Comparison of ENCODE assay signal across 8 cellular contexts in genomic region chr4:139084425-139085093, GRCh38.
DNase-seq lines count a peak whose midpoint lies in the region; ATAC-seq and TF ChIP-seq lines count a peak whose summit lies in the region.

No MANE protein-coding gene starts in this region.

- H3K4me2 ChIP-seq in OCI-LY3 (ENCODE audit: low read length) = peak overlapping the region; percentile 84

- H3K4me3 Mint-ChIP-seq in naive thymus-derived CD8-positive, alpha-beta T cell = peak overlapping the region; percentile 81 to 100 (median 98)

- H3K9me3 Mint-ChIP-seq in naive thymus-derived CD8-positive, alpha-beta T cell = no peaks in the 10 kb centered on the region

- TF ChIP-seq CTCF in OCI-LY3 (IDR thresholded peaks at IDR 0.05; ENCODE audit: low read depth, low read length) (no peak), GM10248 (IDR thresholded peaks at IDR 0.05; ENCODE audit: control extremely low read depth, extremely low read depth, low read depth, missing control alignments) (no peak), GM10266 (IDR thresholded peaks at IDR 0.05; ENCODE audit: control insufficient read depth, insufficient read depth, low read depth, missing control alignments) (no peak)

- H3K4me1 Mint-ChIP-seq in naive thymus-derived CD8-positive, alpha-beta T cell = peaks cover 9 to 46% (median 29%) of the 10 kb centered on the region in 4 donors

- H4K20me1 ChIP-seq in OCI-LY3 (ENCODE audit: insufficient read depth, low read length) = peaks cover 29% of the 10 kb centered on the region

- CTCF ChIA-PET in GM10248 (lab: Yijun Ruan, JAX) = interaction anchor here (0.7 to 3.0 kb wide), 4 partner anchors 14 to 54 kb away, joined by 3 to 23 read pairs (median 6); no protein-coding TSS in a partner anchor

- DNase-seq in NCI-H510A treated with DMSO at 0.1 percent for 48 hours (lab: John Stamatoyannopoulos, UW) (peak; percentile 91), NCI-H510A (lab: John Stamatoyannopoulos, UW) (no peak), UCSD-AML1 (lab: John Stamatoyannopoulos, UW; ENCODE audit: unreplicated experiment) (no peak), GM10248 (ENCODE audit: extremely low spot score) (no peak), GM10266 (ENCODE audit: extremely low spot score) (no peak)
- no peak for DNase-seq in naive thymus-derived CD8-positive, alpha-beta T cell

- 0 to 1% methylated on average over 32 of the region's 32 CpGs for WGBS in ectodermal cell, 2 experiments

- peak overlapping the region; percentile 91 to 100 (median 96) for H3K27ac Mint-ChIP-seq in naive thymus-derived CD8-positive, alpha-beta T cell

- peaks cover 6% of the 10 kb centered on the region for H3K36me3 ChIP-seq in OCI-LY3 (replicated peaks; ENCODE audit: low read depth, low read length)
- H3K36me3 ChIP-seq in ectodermal cell (ENCODE audit: control insufficient read depth, insufficient read depth, low read length) = no peaks in the 10 kb centered on the region

- peaks cover 45% of the 10 kb centered on the region for H3K79me2 ChIP-seq in OCI-LY3 (ENCODE audit: low read length)

- peak overlapping the region; percentile 95 for H3K9ac ChIP-seq in OCI-LY3 (ENCODE audit: low read length)

- H3K36me3 Mint-ChIP-seq in naive thymus-derived CD8-positive, alpha-beta T cell = peaks cover 0 to 5% (median 0%) of the 10 kb centered on the region in 3 donors

- H3K27me3 ChIP-seq in OCI-LY3 (ENCODE audit: low read depth, low read length) (no peaks in the 10 kb centered on the region), ectodermal cell (ENCODE audit: control insufficient read depth, insufficient read depth, low read length, poor library complexity, severe bottlenecking) (no peaks in the 10 kb centered on the region)

- ATAC-seq in naive thymus-derived CD8-positive, alpha-beta T cell = no peak

- H3K4me1 ChIP-seq in OCI-LY3 (ENCODE audit: low read length) = peaks cover 17% of the 10 kb centered on the region
- no peaks in the 10 kb centered on the region for H3K4me1 ChIP-seq in ectodermal cell (ENCODE audit: control insufficient read depth, insufficient read depth, low read length)

- peak overlapping the region; percentile 95 for H2AFZ ChIP-seq in OCI-LY3 (ENCODE audit: low read depth, low read length)

- POLR2A ChIA-PET in naive thymus-derived CD8-positive, alpha-beta T cell (lab: Charles Lee) = interaction anchor here (0.9 to 4.6 kb wide), 7 partner anchors 54 to 472 kb away, joined by 3 to 41 read pairs (median 7); partner anchors contain the start of genes NAA15, NDUFC1, NOCT and RAB33B
- POLR2A ChIA-PET in GM10248 (lab: Yijun Ruan, JAX) = interaction anchor here (1.2 kb wide), 1 partner anchor 217 kb away, joined by 3 read pairs; the partner anchor contains the start of gene NAA15

- H3K27ac ChIP-seq in OCI-LY3 (ENCODE audit: low read length) = peak overlapping the region; percentile 89
- H3K27ac ChIP-seq in ectodermal cell (ENCODE audit: insufficient read depth, low read depth, low read length, poor library complexity, severe bottlenecking) = peak overlapping the region; percentile 87

- H3K4me3 ChIP-seq in OCI-LY3 (ENCODE audit: low read length) = peak overlapping the region; percentile 87
- H3K4me3 ChIP-seq in ectodermal cell (ENCODE audit: insufficient read depth, low read depth, low read length) = peak overlapping the region; percentile 92

- no peaks in the 10 kb centered on the region for H3K9me3 ChIP-seq in OCI-LY3 (ENCODE audit: insufficient read depth, low read length)
- H3K9me3 ChIP-seq in ectodermal cell (ENCODE audit: control insufficient read depth, low read length) = no peaks in the 10 kb centered on the region

- no peaks in the 10 kb centered on the region for H3K27me3 Mint-ChIP-seq in naive thymus-derived CD8-positive, alpha-beta T cell
